25 cellular contexts compared by ENCODE assay signal in genomic region chr1:205250699-205251098, GRCh38. TPM values are rescaled to one million over a fixed set of nuclear protein-coding genes. Genes with fewer than 3 reads are reported as not detected.
DNase-seq lines count a peak whose midpoint lies in the region; ATAC-seq, FAIRE-seq and TF ChIP-seq lines count a peak whose summit lies in the region.
"Had no signal": no experiment of that assay in that cellular context is flagged by ENCODE, and none has a peak within 500 bp of the region (broad histone marks: within the 10 kb centered on the region; RNA-seq: fewer than 3 reads in every experiment).

No MANE protein-coding gene starts in this region.

- TF ChIP-seq EP300 in H1 (IDR thresholded peaks at IDR 0.05; ENCODE audit: borderline replicate concordance in 1 of 2, low read depth in 2 of 2, low read length in 2 of 2) = no peak

- CTCF ChIA-PET in H1 (lab: Charles Lee; ENCODE audit: partially characterized antibody) = interaction anchor here (0.7 to 42.6 kb wide), 11 partner anchors 7 to 275 kb away, joined by 3 to 2424 read pairs (median 3); partner anchors contain the start of genes KLHDC8A, NUAK2 and TMCC2

- peak; percentile 90 for DNase-seq in NCI-H2171 treated with DMSO at 0.1 percent for 48 hours (lab: John Stamatoyannopoulos, UW)
- DNase-seq in H1 (ENCODE audit: low read depth in 1 of 2, low spot score in 2 of 2) = no peak
- peak; percentile 33 for DNase-seq in spleen
- DNase-seq in NCI-H226 = no peak
- DNase-seq: activated CD4-positive, alpha-beta T cell treated with anti-CD3 and anti-CD28 coated beads, Interleukin-2, amount 10 ng/mL, durations not matched to agents 7 days and 5 days; activated gamma-delta T cell treated with Interleukin-2 at 50 U/mL for 16 hours; activated T-cell treated with anti-CD3 and anti-CD28 coated beads, Interleukin-2, amount 50 U/mL, for 4 hours; adrenal gland; DND-41; effector memory CD8-positive, alpha-beta T cell; erythroblast; left cardiac atrium; mammary epithelial cell; NCI-H1436 treated with DMSO at 0.1 percent for 48 hours; NCI-H526; right cardiac atrium; SW 1271; T-helper 9 cell; transverse colon; WERI-Rb-1 had no signal

- intact Hi-C loops in spleen (cut with DNase I; ENCODE audit: low total_unique reads) = no loop called here

- H3K9me3 ChIP-seq in H1 (ENCODE audit: insufficient read depth in 2 of 2, low read depth in 1 of 2, low read length in 1 of 2) = no peaks in the 10 kb centered on the region
- H3K9me3 ChIP-seq in spleen = no peaks in the 10 kb centered on the region
- H3K9me3 ChIP-seq: adrenal gland, transverse colon had no signal

- H3K79me2 ChIP-seq in KMS-11 (ENCODE audit: insufficient read depth, low read depth) (no peaks in the 10 kb centered on the region; the same call in 1 of the 2 replicates), H1 (ENCODE audit: control insufficient read depth in 1 of 2, insufficient read depth in 2 of 2, low read length in 2 of 2) (no peaks in the 10 kb centered on the region)

- POLR2A ChIA-PET in H1 (lab: Charles Lee; ENCODE audit: partially characterized antibody) = interaction anchor here (1.2 to 2.1 kb wide), 3 partner anchors 8 to 12 kb away, joined by 3 to 11 read pairs (median 4); no protein-coding TSS in a partner anchor

- no peak overlapping the region for H3K14ac ChIP-seq in H1 (ENCODE audit: insufficient read length)

- H2BK120ac ChIP-seq in H1 (replicated peaks; ENCODE audit: low read depth, low read length) = no peak overlapping the region

- H3K4ac ChIP-seq in H1 (replicated peaks; ENCODE audit: insufficient read length, low read depth, low read length) = no peak overlapping the region

- no peak overlapping the region for H2BK12ac ChIP-seq in H1 (ENCODE audit: low read depth, low read length)

- H3K36me3 ChIP-seq in KMS-11 (ENCODE audit: insufficient read depth) = no peaks in the 10 kb centered on the region
- no peaks in the 10 kb centered on the region for H3K36me3 ChIP-seq in H1 (ENCODE audit: control insufficient read depth in 2 of 4, insufficient read depth in 4 of 4, low read length in 3 of 4)
- no peaks in the 10 kb centered on the region for H3K36me3 ChIP-seq in spleen
- H3K36me3 ChIP-seq: adrenal gland, transverse colon had no signal

- H3K9ac ChIP-seq in KMS-11 = no peak overlapping the region
- no peak overlapping the region for H3K9ac ChIP-seq in H1 (replicated peaks in 1 of 4; ENCODE audit: extremely low read depth in 1 of 4, low read depth in 3 of 4, low read length in 3 of 4)

- no peak overlapping the region for H3K4me3 ChIP-seq in KMS-11 (IDR thresholded peaks at IDR 0.05; ENCODE audit: insufficient read depth, low read depth, low read length)
- no peak overlapping the region for H3K4me3 ChIP-seq in H1 (ENCODE audit: extremely low read depth in 1 of 4, insufficient read depth in 2 of 4, low read depth in 3 of 4, low read length in 4 of 4)
- no peak overlapping the region for H3K4me3 ChIP-seq in spleen
- H3K4me3 ChIP-seq: adrenal gland, transverse colon had no signal

- no peak overlapping the region for H4K5ac ChIP-seq in H1 (ENCODE audit: insufficient read length, low read depth, low read length)

- no peaks in the 10 kb centered on the region for H3K79me1 ChIP-seq in H1 (ENCODE audit: low read depth, low read length)

- ATAC-seq in HG02678 (IDR thresholded peaks at IDR 0.05; ENCODE audit: unreplicated experiment) (no peak), GM21786 (IDR thresholded peaks at IDR 0.05; ENCODE audit: unreplicated experiment) (no peak)
- ATAC-seq: activated T-cell treated with anti-CD3 and anti-CD28 coated beads, Interleukin-2, amount 50 U/mL, for 4 hours; effector memory CD8-positive, alpha-beta T cell; left cardiac atrium; right cardiac atrium had no signal

- WGBS in H1 (ENCODE audit: extremely low coverage in 1 of 2, insufficient coverage in 1 of 2, insufficient read length in 1 of 2, insufficient replicate concordance in 2 of 2, low coverage in 1 of 2, low lambda C conversion rate in 2 of 2, missing lambda C conversion rate in 1 of 2), 2 experiments = 65% methylated on average over 6 of the region's 6 CpGs; no CpG with 5 or more reads in 1 of the 2 experiments
- WGBS in spleen, 5 donors = 68 to 77% (median 72%) methylated on average over 2 to 6 of the region's 6 CpGs

- H2BK20ac ChIP-seq in H1 (ENCODE audit: low read length) = no peak overlapping the region

- H3K23me2 ChIP-seq in H1 (ENCODE audit: low read depth, low read length) = no peaks in the 10 kb centered on the region

- no peak overlapping the region for H3K56ac ChIP-seq in H1 (replicated peaks; ENCODE audit: insufficient read length, low read depth, low read length)

- TF ChIP-seq RAD21 in H1 (IDR thresholded peaks at IDR 0.05 in 1 of 2, conservative IDR thresholded peaks at IDR 0.05 in 1 of 2; ENCODE audit: low read depth in 2 of 2, low read length in 2 of 2) = no peak

- H2BK15ac ChIP-seq in H1 (ENCODE audit: low read length) = no peak overlapping the region

- peak overlapping the region; percentile 69; the same call in 1 of the 2 replicates for H4K8ac ChIP-seq in H1 (ENCODE audit: extremely low read depth, insufficient read depth, low read length)

- H3K27me3 ChIP-seq in KMS-11 (ENCODE audit: insufficient read depth, low read depth) (no peaks in the 10 kb centered on the region), H1 (replicated peaks in 1 of 4; ENCODE audit: control insufficient read depth in 3 of 4, extremely low read depth in 1 of 4, insufficient read depth in 3 of 4, low read length in 3 of 4) (no peaks in the 10 kb centered on the region), spleen (replicated peaks in 1 of 7) (no peaks in the 10 kb centered on the region)
- H3K27me3 ChIP-seq: adrenal gland, transverse colon had no signal

- TF ChIP-seq CTCF in KMS-11 (conservative IDR thresholded peaks at IDR 0.05; ENCODE audit: low read depth, low read length) (no peak), H1 (IDR thresholded peaks at IDR 0.05; ENCODE audit: control extremely low read depth in 1 of 3, insufficient read depth in 1 of 3, low read depth in 1 of 3, low read length in 3 of 3) (no peak), spleen (IDR thresholded peaks at IDR 0.05 in 8 of 11, conservative IDR thresholded peaks at IDR 0.05 in 3 of 11) (no peak)

- no peak overlapping the region for H3K18ac ChIP-seq in H1 (ENCODE audit: extremely low read depth, low read length)

- no peak for FAIRE-seq in H1 (lab: Jason Lieb, UNC)
- FAIRE-seq: colon, RCC 7860 had no signal

- TF ChIP-seq POLR2A in H1 (IDR thresholded peaks at IDR 0.05; ENCODE audit: control extremely low read depth in 1 of 2, low read depth in 2 of 2, low read length in 2 of 2) (no peak), spleen (IDR thresholded peaks at IDR 0.05) (no peak)

- H3K27ac ChIP-seq in KMS-11 = no peak overlapping the region
- no peak overlapping the region for H3K27ac ChIP-seq in H1 (ENCODE audit: low read depth, low read length)
- H3K27ac ChIP-seq in spleen = no peak overlapping the region
- H3K27ac ChIP-seq: WERI-Rb-1 had no signal

- H2AFZ ChIP-seq in KMS-11 (ENCODE audit: low read depth) = no peak overlapping the region
- H2AFZ ChIP-seq in H1 (ENCODE audit: low read length) = no peak overlapping the region

- peak overlapping the region; percentile 86; the same call in 1 of the 2 replicates for H3K4me2 ChIP-seq in KMS-11
- no peak overlapping the region for H3K4me2 ChIP-seq in H1 (ENCODE audit: insufficient read depth in 1 of 2, low read depth in 2 of 2, low read length in 2 of 2)

- no peak overlapping the region for H4K91ac ChIP-seq in H1 (replicated peaks; ENCODE audit: insufficient read length, low read length)

- H4K20me1 ChIP-seq in KMS-11 (ENCODE audit: insufficient read depth) (no peaks in the 10 kb centered on the region), H1 (replicated peaks in 1 of 2; ENCODE audit: control insufficient read depth in 1 of 2, insufficient read depth in 2 of 2, low read length in 2 of 2) (no peaks in the 10 kb centered on the region)

- no peak overlapping the region for H3K23ac ChIP-seq in H1 (ENCODE audit: insufficient read length)

- no peak overlapping the region for H2AK5ac ChIP-seq in H1 (ENCODE audit: low read depth, low read length)

- H3K4me1 ChIP-seq in KMS-11 (ENCODE audit: low read depth, poor library complexity, severe bottlenecking) (peaks cover 92% of the 10 kb centered on the region), H1 (replicated peaks in 1 of 4; ENCODE audit: control insufficient read depth in 3 of 4, insufficient read depth in 4 of 4, low read length in 3 of 4) (peaks cover 0 to 6% (median 2%) of the 10 kb centered on the region in 4 experiments; a peak in 5 of 7 replicates), spleen (peaks cover 0 to 11% (median 6%) of the 10 kb centered on the region in 6 donors)

- no peak overlapping the region for H2BK5ac ChIP-seq in H1 (ENCODE audit: low read depth, low read length)

TF ChIP-seq in H1, 55 proteins besides CTCF, POLR2A, EP300 and RAD21 (continues in another document):
- TF ChIP-seq MAFK (IDR thresholded peaks at IDR 0.05; ENCODE audit: low read depth, low read length) (no peak), TCF12 (IDR thresholded peaks at IDR 0.05; ENCODE audit: low read depth, low read length) (no peak)

RNA-seq across cellular contexts. Expression of gene TMCC2, which starts 23.0 kb away (rescaled TPM):
- total RNA-seq in H1 (2021; fragmentation: NEBNext Ultra II Directional; extraction: Animal tissue kit (Norgen Biotek cat#: 25700)) = 6.7 and 7.2 TPM in 2 replicates
- polyA plus RNA-seq in H1 (2011; rRNA removed) (6.8 and 9.7 TPM in 2 replicates), spleen (10 to 100 TPM in 1 of 3 donors, 1 to 10 TPM in 1, under 1 TPM in 1; 0.74 to 11.9 (median 1.2) TPM)
- polyA plus RNA-seq in H1 (2011; cell fraction: cytosol; rRNA removed) = 6.6 TPM
- polyA plus RNA-seq in H1 (2011; cell fraction: nucleus; rRNA removed) = 9.2 TPM
- 5.5 to 7.3 TPM (median 6.5 TPM) in 4 replicates for polyA plus RNA-seq in H1 (2012, experiment 1 of 2)
- 5.1 TPM for polyA plus RNA-seq in H1 (2012, experiment 2 of 2)
- 4.1 TPM for polyA plus RNA-seq in H1 (2013, experiment 1 of 2)
- polyA plus RNA-seq in H1 (2013, experiment 2 of 2) = 3.9 TPM
- polyA minus RNA-seq in H1 (2011; rRNA and poly(A)+ RNA removed) = 7.0 and 7.5 TPM in 2 replicates
- 8.9 TPM for polyA minus RNA-seq in H1 (2011; cell fraction: cytosol; rRNA and poly(A)+ RNA removed)
- polyA minus RNA-seq in H1 (2011; cell fraction: nucleus; rRNA and poly(A)+ RNA removed) = 6.3 TPM
- 100 to 1,000 TPM in 1 of 7 donors, 10 to 100 TPM in 3, 1 to 10 TPM in 3; 2.9 to 146 (median 11.3) TPM for total RNA-seq in spleen

RNA-seq across cellular contexts. Expression of gene DSTYK, which starts 39.2 kb away (rescaled TPM):
- total RNA-seq in H1 (2021; fragmentation: NEBNext Ultra II Directional; extraction: Animal tissue kit (Norgen Biotek cat#: 25700)) = 7.9 and 8.5 TPM in 2 replicates
- polyA plus RNA-seq in H1 (2011; rRNA removed) (2.4 and 2.7 TPM in 2 replicates), spleen (1 to 10 TPM; 2.2 to 5.0 (median 2.3) TPM)
- polyA plus RNA-seq in H1 (2011; cell fraction: cytosol; rRNA removed) = 4.0 TPM
- 2.9 TPM for polyA plus RNA-seq in H1 (2011; cell fraction: nucleus; rRNA removed)
- polyA plus RNA-seq in H1 (2012, experiment 1 of 2) = 4.9 to 6.2 TPM (median 6.1 TPM) in 4 replicates
- polyA plus RNA-seq in H1 (2012, experiment 2 of 2) = 0.60 TPM
- 3.9 TPM for polyA plus RNA-seq in H1 (2013, experiment 1 of 2)
- polyA plus RNA-seq in H1 (2013, experiment 2 of 2) = 3.8 TPM
- 11.9 and 16.2 TPM in 2 replicates for polyA minus RNA-seq in H1 (2011; rRNA and poly(A)+ RNA removed)
- polyA minus RNA-seq in H1 (2011; cell fraction: cytosol; rRNA and poly(A)+ RNA removed) = 5.3 TPM
- polyA minus RNA-seq in H1 (2011; cell fraction: nucleus; rRNA and poly(A)+ RNA removed) = 8.0 TPM
- total RNA-seq in spleen = 10 to 100 TPM; 12.8 to 24.3 (median 18.2) TPM

Comparison
In these comparisons a context has a peak if more than half of its experiments do, and no peak if none do; other contexts are left out.
1. DNase-seq: peak in NCI-H2171 treated with DMSO at 0.1 percent for 48 hours (single experiment) and spleen (single experiment); none in H1 (0 of 2) and NCI-H226 (single experiment).